Comparison of ENCODE assay signal across 1 cellular context in genomic region chr12:6195665-6196535, GRCh38.
TF ChIP-seq lines count a peak whose summit lies in the region.

No MANE protein-coding gene starts in this region.

TF ChIP-seq in HEK293, 187 proteins besides CTCF, POLR2A, EP300 and RAD21 (continued from another document):
- TF ChIP-seq ZBTB49 (tag by site-specific recombination; IDR thresholded peaks at IDR 0.05; ENCODE audit: low read depth) (no peak), KLF9 (tag by site-specific recombination; IDR thresholded peaks at IDR 0.05; ENCODE audit: low read depth) (peak; percentile 83), INSM2 (tag by site-specific recombination; IDR thresholded peaks at IDR 0.05) (no peak), ZFP37 (tag by site-specific recombination; IDR thresholded peaks at IDR 0.05) (0 out of 2 replicates have a peak, but pooled peaks have one; percentile 38), ZXDB (tag by site-specific recombination; IDR thresholded peaks at IDR 0.05) (0 out of 2 replicates have a peak, but pooled peaks have one; percentile 15), ZNF366 (tag by site-specific recombination; conservative IDR thresholded peaks at IDR 0.05) (peak; percentile 42; the same call in 1 of the 2 replicates), ZNF660 (tag by site-specific recombination; IDR thresholded peaks at IDR 0.05) (peak; percentile 78; the same call in 1 of the 2 replicates), ZNF335 (tag by site-specific recombination; conservative IDR thresholded peaks at IDR 0.05) (peak; percentile 83)
- TF ChIP-seq, protein P1, sequence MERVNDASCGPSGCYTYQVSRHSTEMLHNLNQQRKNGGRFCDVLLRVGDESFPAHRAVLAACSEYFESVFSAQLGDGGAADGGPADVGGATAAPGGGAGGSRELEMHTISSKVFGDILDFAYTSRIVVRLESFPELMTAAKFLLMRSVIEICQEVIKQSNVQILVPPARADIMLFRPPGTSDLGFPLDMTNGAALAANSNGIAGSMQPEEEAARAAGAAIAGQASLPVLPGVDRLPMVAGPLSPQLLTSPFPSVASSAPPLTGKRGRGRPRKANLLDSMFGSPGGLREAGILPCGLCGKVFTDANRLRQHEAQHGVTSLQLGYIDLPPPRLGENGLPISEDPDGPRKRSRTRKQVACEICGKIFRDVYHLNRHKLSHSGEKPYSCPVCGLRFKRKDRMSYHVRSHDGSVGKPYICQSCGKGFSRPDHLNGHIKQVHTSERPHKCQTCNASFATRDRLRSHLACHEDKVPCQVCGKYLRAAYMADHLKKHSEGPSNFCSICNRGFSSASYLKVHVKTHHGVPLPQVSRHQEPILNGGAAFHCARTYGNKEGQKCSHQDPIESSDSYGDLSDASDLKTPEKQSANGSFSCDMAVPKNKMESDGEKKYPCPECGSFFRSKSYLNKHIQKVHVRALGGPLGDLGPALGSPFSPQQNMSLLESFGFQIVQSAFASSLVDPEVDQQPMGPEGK (tag by site-specific recombination; IDR thresholded peaks at IDR 0.05): peak; percentile 50; the same call in 1 of the 2 replicates
- TF ChIP-seq, protein P2, sequence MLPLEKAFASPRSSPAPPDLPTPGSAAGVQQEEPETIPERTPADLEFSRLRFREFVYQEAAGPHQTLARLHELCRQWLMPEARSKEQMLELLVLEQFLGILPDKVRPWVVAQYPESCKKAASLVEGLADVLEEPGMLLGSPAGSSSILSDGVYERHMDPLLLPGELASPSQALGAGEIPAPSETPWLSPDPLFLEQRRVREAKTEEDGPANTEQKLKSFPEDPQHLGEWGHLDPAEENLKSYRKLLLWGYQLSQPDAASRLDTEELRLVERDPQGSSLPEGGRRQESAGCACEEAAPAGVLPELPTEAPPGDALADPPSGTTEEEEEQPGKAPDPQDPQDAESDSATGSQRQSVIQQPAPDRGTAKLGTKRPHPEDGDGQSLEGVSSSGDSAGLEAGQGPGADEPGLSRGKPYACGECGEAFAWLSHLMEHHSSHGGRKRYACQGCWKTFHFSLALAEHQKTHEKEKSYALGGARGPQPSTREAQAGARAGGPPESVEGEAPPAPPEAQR (tag by site-specific recombination; IDR thresholded peaks at IDR 0.05): no peak
- TF ChIP-seq, protein P3, sequence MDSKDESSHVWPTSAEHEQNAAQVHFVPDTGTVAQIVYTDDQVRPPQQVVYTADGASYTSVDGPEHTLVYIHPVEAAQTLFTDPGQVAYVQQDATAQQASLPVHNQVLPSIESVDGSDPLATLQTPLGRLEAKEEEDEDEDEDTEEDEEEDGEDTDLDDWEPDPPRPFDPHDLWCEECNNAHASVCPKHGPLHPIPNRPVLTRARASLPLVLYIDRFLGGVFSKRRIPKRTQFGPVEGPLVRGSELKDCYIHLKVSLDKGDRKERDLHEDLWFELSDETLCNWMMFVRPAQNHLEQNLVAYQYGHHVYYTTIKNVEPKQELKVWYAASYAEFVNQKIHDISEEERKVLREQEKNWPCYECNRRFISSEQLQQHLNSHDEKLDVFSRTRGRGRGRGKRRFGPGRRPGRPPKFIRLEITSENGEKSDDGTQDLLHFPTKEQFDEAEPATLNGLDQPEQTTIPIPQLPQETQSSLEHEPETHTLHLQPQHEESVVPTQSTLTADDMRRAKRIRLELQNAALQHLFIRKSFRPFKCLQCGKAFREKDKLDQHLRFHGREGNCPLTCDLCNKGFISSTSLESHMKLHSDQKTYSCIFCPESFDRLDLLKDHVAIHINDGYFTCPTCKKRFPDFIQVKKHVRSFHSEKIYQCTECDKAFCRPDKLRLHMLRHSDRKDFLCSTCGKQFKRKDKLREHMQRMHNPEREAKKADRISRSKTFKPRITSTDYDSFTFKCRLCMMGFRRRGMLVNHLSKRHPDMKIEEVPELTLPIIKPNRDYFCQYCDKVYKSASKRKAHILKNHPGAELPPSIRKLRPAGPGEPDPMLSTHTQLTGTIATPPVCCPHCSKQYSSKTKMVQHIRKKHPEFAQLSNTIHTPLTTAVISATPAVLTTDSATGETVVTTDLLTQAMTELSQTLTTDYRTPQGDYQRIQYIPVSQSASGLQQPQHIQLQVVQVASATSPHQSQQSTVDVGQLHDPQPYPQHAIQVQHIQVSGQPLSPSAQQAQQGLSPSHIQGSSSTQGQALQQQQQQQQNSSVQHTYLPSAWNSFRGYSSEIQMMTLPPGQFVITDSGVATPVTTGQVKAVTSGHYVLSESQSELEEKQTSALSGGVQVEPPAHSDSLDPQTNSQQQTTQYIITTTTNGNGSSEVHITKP (tag by site-specific recombination; IDR thresholded peaks at IDR 0.05): 0 out of 2 replicates have a peak, but pooled peaks have one; percentile 18
